Comparison of ENCODE assay signal across 8 cellular contexts in the genomic region with DNA sequence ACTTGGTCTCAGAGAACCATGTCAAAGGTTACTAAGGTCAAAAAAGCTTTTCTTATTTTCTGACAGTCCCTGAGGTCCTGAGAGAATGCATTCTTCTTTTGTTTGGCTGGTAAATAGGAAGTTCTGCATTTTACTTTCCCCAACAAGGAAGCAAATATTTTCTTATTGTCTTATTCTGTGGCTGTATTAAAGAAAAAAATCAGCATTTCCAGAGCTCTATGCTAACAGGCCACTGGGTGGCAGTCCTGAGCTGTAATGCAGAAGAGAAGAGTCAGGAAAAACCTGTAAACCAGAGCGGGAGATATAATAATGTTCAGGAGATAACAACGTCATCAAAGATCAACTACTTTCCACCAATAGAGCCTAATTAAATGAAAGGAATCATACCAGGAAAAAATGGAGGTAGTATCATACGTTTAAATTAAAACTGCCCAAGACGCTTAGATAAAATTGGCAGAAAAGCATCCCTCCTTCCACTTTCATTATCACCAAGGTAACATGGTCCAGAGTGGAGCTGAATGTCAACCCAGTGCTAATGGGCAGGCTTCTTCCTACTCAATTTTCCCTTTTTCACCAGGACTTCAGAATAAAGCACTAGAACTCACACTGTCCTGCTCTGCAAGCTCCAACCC. TPM values are rescaled to one million over a fixed set of nuclear protein-coding genes. Genes with fewer than 3 reads are reported as not detected.
A peak's percentile ranks its signal among the peaks of the same experiment; 100 is the strongest.
DNase-seq lines count a peak whose midpoint lies in the region; ATAC-seq and TF ChIP-seq lines count a peak whose summit lies in the region.

No MANE protein-coding gene starts in this region.

- H3K9me3 Mint-ChIP-seq in activated B cell treated with CpG ODN at 0.5 μM for 24 hours = no peaks in the 10 kb centered on the region

- intact Hi-C loops in activated B cell treated with CpG ODN at 0.5 μM for 24 hours (cut with micrococcal nuclease) = loop anchor here (1.0 to 2.0 kb wide), 7 partner anchors 41 to 779 kb away; no protein-coding TSS in a partner anchor
- intact Hi-C loops in left colon (cut with DNase I, micrococcal nuclease) = no loop called here

- TF ChIP-seq CTCF in activated B cell treated with CpG ODN at 0.5 μM for 24 hours (IDR thresholded peaks at IDR 0.05) (peak; percentile 65), cardiac fibroblast (IDR thresholded peaks at IDR 0.05; ENCODE audit: low read depth, low read length) (peak; percentile 82)

- H3K4me3 ChIP-seq in H7 (ENCODE audit: insufficient read depth, low read depth, low read length) (no peak overlapping the region), cardiac fibroblast (replicated peaks in 1 of 2; ENCODE audit: low read depth in 2 of 2, low read length in 2 of 2) (peak overlapping the region; percentile 29 to 32)

- DNase-seq in Ammon's horn (ENCODE audit: low spot score) = peak; percentile 80
- DNase-seq in H7 = peak; percentile 39
- DNase-seq in NCI-H2227 (lab: John Stamatoyannopoulos, UW; ENCODE audit: unreplicated experiment) = peak; percentile 81
- peak; percentile 28 for DNase-seq in activated B cell treated with CpG ODN at 0.5 μM for 24 hours
- peak; percentile 81 to 82 for DNase-seq in cardiac fibroblast (ENCODE audit: low read depth in 2 of 2)
- DNase-seq in left colon = peak; percentile 46 to 79
- DNase-seq in stimulated activated CD4-positive, alpha-beta T cell treated with anti-CD3 and anti-CD28 coated beads, Interleukin-2, amount 100 ng/mL, for 48 hours = peak; percentile 66

- no peak overlapping the region for H3K27ac Mint-ChIP-seq in activated B cell treated with CpG ODN at 0.5 μM for 24 hours

- H3K36me3 Mint-ChIP-seq in activated B cell treated with CpG ODN at 0.5 μM for 24 hours (ENCODE audit: low read depth) = no peaks in the 10 kb centered on the region

- CTCF ChIA-PET in activated B cell treated with CpG ODN at 0.5 μM for 24 hours (lab: Charles Lee) = interaction anchor here (0.7 to 4.0 kb wide), 22 partner anchors 8 to 780 kb away, joined by 3 to 61 read pairs (median 6); a partner anchor contains a TSS

- ATAC-seq in activated B cell treated with CpG ODN at 0.5 μM for 24 hours (ENCODE audit: low read depth) (peak; percentile 50), left colon (peak; percentile 70), HG03457 (IDR thresholded peaks at IDR 0.05; ENCODE audit: unreplicated experiment) (no peak)

- H3K4me3 Mint-ChIP-seq in activated B cell treated with CpG ODN at 0.5 μM for 24 hours = peak overlapping the region; percentile 65

- H3K27me3 ChIP-seq in H7 (ENCODE audit: control insufficient read depth, insufficient read depth, low read length) = no peaks in the 10 kb centered on the region

- H3K27me3 Mint-ChIP-seq in activated B cell treated with CpG ODN at 0.5 μM for 24 hours = peaks cover 5% of the 10 kb centered on the region

- no peaks in the 10 kb centered on the region for H3K36me3 ChIP-seq in H7 (replicated peaks; ENCODE audit: control insufficient read depth, insufficient read depth, low read length)

- peaks cover 7% of the 10 kb centered on the region for H3K4me1 Mint-ChIP-seq in activated B cell treated with CpG ODN at 0.5 μM for 24 hours

- POLR2A ChIA-PET in activated B cell treated with CpG ODN at 0.5 μM for 24 hours (lab: Charles Lee) = no interaction called here

RNA-seq across cellular contexts. Expression of a gene that starts 55.6 kb away (rescaled TPM):
- total RNA-seq in H7 (2014; rRNA removed; shearing (Covaris generic)) = 19.4 and 23.4 TPM in 2 replicates
- total RNA-seq in activated B cell treated with CpG ODN at 0.5 μM for 24 hours (3.4 and 3.6 TPM in 2 replicates), left colon (10 to 100 TPM; 56.3 to 58.7 TPM)

Comparison
In these comparisons a context has a peak if more than half of its experiments do, and no peak if none do; other contexts are left out.
1. DNase-seq: peak in every context shown above with its lines; median percentile 82 in cardiac fibroblast; 81 in NCI-H2227; 80 in Ammon's horn; 66 in stimulated activated CD4-positive, alpha-beta T cell treated with anti-CD3 and anti-CD28 coated beads, Interleukin-2, amount 100 ng/mL, for 48 hours; 62 in left colon; 39 in H7; 28 in activated B cell treated with CpG ODN at 0.5 μM for 24 hours.